In genomic region chr15:59812185-59812870, GRCh38 we compare ENCODE assay signal across 26 cellular contexts.
DNase-seq lines count a peak whose midpoint lies in the region; ATAC-seq and TF ChIP-seq lines count a peak whose summit lies in the region.
"Had no signal": no experiment of that assay in that cellular context is flagged by ENCODE, and none has a peak within 500 bp of the region (broad histone marks: within the 10 kb centered on the region; RNA-seq: fewer than 3 reads in every experiment).

No MANE protein-coding gene starts in this region.

- no peak overlapping the region for H3K27ac Mint-ChIP-seq in activated T-helper 1 cell treated with anti-CD3 and anti-CD28 coated beads, Interleukin-12 subunit alpha, Interleukin-12 subunit beta, Interleukin-2, Interleukin-4 antibody, amounts not matched to agents 30 ng/mL and 10 ng/mL and 1 ng/mL, durations not matched to agents 14 hours and 24 hours and 36 hours
- H3K27ac Mint-ChIP-seq: nephron had no signal

- intact Hi-C loops in activated T-helper 1 cell treated with anti-CD3 and anti-CD28 coated beads, Interleukin-12 subunit alpha, Interleukin-12 subunit beta, Interleukin-2, Interleukin-4 antibody, amounts not matched to agents 30 ng/mL and 10 ng/mL and 1 ng/mL, durations not matched to agents 14 hours and 24 hours and 36 hours (cut with micrococcal nuclease) = no loop called here

- DNase-seq in COR-L47 (lab: John Stamatoyannopoulos, UW) (peak; percentile 80), NCI-H1417 treated with DMSO at 0.1 percent for 48 hours (lab: John Stamatoyannopoulos, UW) (peak; percentile 68), NCI-H69 (lab: John Stamatoyannopoulos, UW) (peak; percentile 97), iPS-NIHi7 (ENCODE audit: extremely low spot score) (peak; percentile 18)
- no peak for DNase-seq in activated T-helper 1 cell treated with anti-CD3 and anti-CD28 coated beads, Interleukin-12 subunit alpha, Interleukin-12 subunit beta, Interleukin-2, Interleukin-4 antibody, amounts not matched to agents 30 ng/mL and 10 ng/mL and 1 ng/mL, durations not matched to agents 14 hours and 24 hours and 36 hours (ENCODE audit: low spot score)
- DNase-seq: activated CD4-positive, alpha-beta T cell treated with anti-CD3 and anti-CD28 coated beads, Interleukin-2, amount 50 U/mL, for 4 hours; activated naive CD4-positive, alpha-beta T cell; CD4-positive, CD25-positive, alpha-beta regulatory T cell; cerebellar nuclear complex; DMS53; effector CD4-positive, alpha-beta T cell; left cardiac atrium; NCI-H1048; NCI-H226; OCI-M1; SHP77; stimulated activated CD4-positive, alpha-beta T cell treated with anti-CD3 and anti-CD28 coated beads, Interleukin-2, amount 100 ng/mL, for 24 hours; uterus had no signal

- no peaks in the 10 kb centered on the region for H3K36me3 ChIP-seq in gastroesophageal sphincter
- H3K36me3 ChIP-seq: ascending aorta, uterus had no signal

- no peak for TF ChIP-seq POLR2A in gastroesophageal sphincter (IDR thresholded peaks at IDR 0.05)

- H3K36me3 Mint-ChIP-seq in activated T-helper 1 cell treated with anti-CD3 and anti-CD28 coated beads, Interleukin-12 subunit alpha, Interleukin-12 subunit beta, Interleukin-2, Interleukin-4 antibody, amounts not matched to agents 30 ng/mL and 10 ng/mL and 1 ng/mL, durations not matched to agents 14 hours and 24 hours and 36 hours (ENCODE audit: low read depth) = no peaks in the 10 kb centered on the region
- H3K36me3 Mint-ChIP-seq: CD4-positive, CD25-positive, alpha-beta regulatory T cell had no signal

- H3K27me3 ChIP-seq in gastroesophageal sphincter = peaks cover 42% of the 10 kb centered on the region
- H3K27me3 ChIP-seq: ascending aorta had no signal

- peaks cover 15% of the 10 kb centered on the region for H3K4me1 Mint-ChIP-seq in activated T-helper 1 cell treated with anti-CD3 and anti-CD28 coated beads, Interleukin-12 subunit alpha, Interleukin-12 subunit beta, Interleukin-2, Interleukin-4 antibody, amounts not matched to agents 30 ng/mL and 10 ng/mL and 1 ng/mL, durations not matched to agents 14 hours and 24 hours and 36 hours (ENCODE audit: low read depth)

- no peak overlapping the region for H3K4me3 ChIP-seq in gastroesophageal sphincter
- H3K4me3 ChIP-seq: ascending aorta, K562, uterus had no signal

- H3K4me1 ChIP-seq in gastroesophageal sphincter = no peaks in the 10 kb centered on the region
- H3K4me1 ChIP-seq: ascending aorta, uterus had no signal

- H3K9me3 Mint-ChIP-seq in activated T-helper 1 cell treated with anti-CD3 and anti-CD28 coated beads, Interleukin-12 subunit alpha, Interleukin-12 subunit beta, Interleukin-2, Interleukin-4 antibody, amounts not matched to agents 30 ng/mL and 10 ng/mL and 1 ng/mL, durations not matched to agents 14 hours and 24 hours and 36 hours = no peaks in the 10 kb centered on the region
- H3K9me3 Mint-ChIP-seq: nephron had no signal

- H3K27ac ChIP-seq in gastroesophageal sphincter = no peak overlapping the region
- H3K27ac ChIP-seq: ascending aorta, uterus had no signal

- no peak for TF ChIP-seq CTCF in gastroesophageal sphincter (IDR thresholded peaks at IDR 0.05)

- no peaks in the 10 kb centered on the region for H3K9me3 ChIP-seq in gastroesophageal sphincter
- H3K9me3 ChIP-seq: ascending aorta, uterus had no signal

- ATAC-seq in HG03442 (IDR thresholded peaks at IDR 0.05; ENCODE audit: unreplicated experiment) (no peak), gastroesophageal sphincter (no peak), HG02852 (IDR thresholded peaks at IDR 0.05; ENCODE audit: unreplicated experiment) (no peak)
- ATAC-seq: esophagus mucosa, HCT116, K562, left cardiac atrium had no signal

- WGBS in gastroesophageal sphincter (ENCODE audit: low coverage in 1 of 2), 2 donors = 29 to 41% methylated on average over 9 to 11 of the region's 15 CpGs

- H3K4me3 Mint-ChIP-seq in activated T-helper 1 cell treated with anti-CD3 and anti-CD28 coated beads, Interleukin-12 subunit alpha, Interleukin-12 subunit beta, Interleukin-2, Interleukin-4 antibody, amounts not matched to agents 30 ng/mL and 10 ng/mL and 1 ng/mL, durations not matched to agents 14 hours and 24 hours and 36 hours = no peak overlapping the region
- H3K4me3 Mint-ChIP-seq: nephron had no signal

- TF ChIP-seq EP300 in gastroesophageal sphincter (IDR thresholded peaks at IDR 0.05) = no peak

- peaks cover 11% of the 10 kb centered on the region for H3K27me3 Mint-ChIP-seq in activated T-helper 1 cell treated with anti-CD3 and anti-CD28 coated beads, Interleukin-12 subunit alpha, Interleukin-12 subunit beta, Interleukin-2, Interleukin-4 antibody, amounts not matched to agents 30 ng/mL and 10 ng/mL and 1 ng/mL, durations not matched to agents 14 hours and 24 hours and 36 hours (ENCODE audit: insufficient read depth)
